35 cellular contexts compared by ENCODE assay signal in the genomic region with DNA sequence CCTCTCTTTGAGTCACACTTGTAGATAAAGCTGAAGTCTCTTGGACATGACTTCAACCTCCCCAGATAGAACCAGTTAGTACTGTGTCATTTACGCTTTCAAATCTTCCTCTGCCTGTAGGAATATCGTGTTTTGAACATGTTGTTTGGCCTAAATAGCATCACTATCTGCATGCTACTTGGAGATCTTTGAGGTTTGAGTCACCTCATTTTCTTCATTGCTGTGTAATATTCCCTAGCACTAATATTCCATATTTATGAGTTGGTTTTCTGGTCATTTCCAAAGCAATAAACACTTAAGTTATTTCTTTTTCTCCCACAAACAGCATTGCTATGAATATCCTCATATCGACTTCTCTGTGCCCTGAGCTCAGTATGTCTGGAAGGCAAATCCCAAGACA.
"Had no signal": no experiment of that assay in that cellular context is flagged by ENCODE, and none has a peak within 500 bp of the region (broad histone marks: within the 10 kb centered on the region; RNA-seq: fewer than 3 reads in every experiment).

No MANE protein-coding gene starts in this region.

- H3K27ac ChIP-seq: KMS-11 had no signal

- H3K27me3 ChIP-seq: MG63 had no signal

- H3K9ac ChIP-seq: KMS-11 had no signal

- DNase-seq: Karpas-422, Kasumi-1, MG63, MM.1S, MV-4-11, NCI-H1048, NCI-H1092, NCI-H1092 treated with DMSO at 0.1 percent for 48 hours, NCI-H1105 treated with DMSO at 0.1 percent for 48 hours, NCI-H1417, NCI-H1417 treated with DMSO at 0.1 percent for 48 hours, NCI-H1436, NCI-H1436 treated with DMSO at 0.1 percent for 48 hours, NCI-H146, NCI-H1694, NCI-H1694 treated with DMSO at 0.1 percent for 48 hours, NCI-H187, NCI-H187 treated with DMSO at 0.1 percent for 48 hours, NCI-H1930, NCI-H2029, NCI-H2029 treated with DMSO at 0.1 percent for 48 hours, NCI-H2081, NCI-H2081 treated with DMSO at 0.1 percent for 48 hours, NCI-H2107, NCI-H2171, NCI-H2171 treated with DMSO at 0.1 percent for 48 hours, NCI-H2227 treated with DMSO at 0.1 percent for 48 hours, NCI-H226, NCI-H345, NCI-H446, NCI-H446 treated with DMSO at 0.1 percent for 48 hours, NCI-H510A, NCI-H510A treated with DMSO at 0.1 percent for 48 hours, NCI-H524 had no signal

- H3K9me3 ChIP-seq: MG63 had no signal

- H3K4me3 ChIP-seq: MG63 had no signal

- H3K36me3 ChIP-seq: MG63 had no signal

- H3K4me2 ChIP-seq: KMS-11 had no signal
